Comparison of ENCODE assay signal across 7 cellular contexts in the genomic region with DNA sequence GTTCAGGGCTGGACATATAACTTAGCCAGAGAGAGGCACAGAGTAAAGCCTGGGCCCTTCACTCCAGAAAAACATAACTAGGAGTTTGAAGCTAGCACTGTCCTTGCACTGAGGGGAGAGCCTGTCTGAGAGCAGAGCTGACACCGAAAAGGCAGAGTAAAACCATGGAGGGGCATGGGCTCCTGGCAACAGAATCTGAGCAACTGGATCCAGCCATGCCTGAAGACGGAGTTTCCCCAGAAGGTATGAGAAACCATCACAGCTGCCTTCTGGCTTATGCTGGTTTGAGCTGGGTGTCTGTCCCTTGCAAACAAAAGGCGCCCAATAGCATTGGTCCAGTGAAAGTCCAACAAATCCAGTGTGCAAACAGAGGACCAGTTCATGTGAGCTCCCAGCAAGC.
"Had no signal": no experiment of that assay in that cellular context is flagged by ENCODE, and none has a peak within 500 bp of the region (broad histone marks: within the 10 kb centered on the region; RNA-seq: fewer than 3 reads in every experiment).

No MANE protein-coding gene starts in this region.

- ATAC-seq: K562 had no signal

- H3K4me3 ChIP-seq: K562 had no signal

- FAIRE-seq: HTR-8/SVneo, K562 had no signal

- H3K9ac ChIP-seq: KMS-11 had no signal

- H3K4me2 ChIP-seq: KMS-11 had no signal

- H3K27ac ChIP-seq: HL-60, KMS-11 had no signal

- DNase-seq: IMR-90, KBM-7, KG1 had no signal
